In the genomic region with DNA sequence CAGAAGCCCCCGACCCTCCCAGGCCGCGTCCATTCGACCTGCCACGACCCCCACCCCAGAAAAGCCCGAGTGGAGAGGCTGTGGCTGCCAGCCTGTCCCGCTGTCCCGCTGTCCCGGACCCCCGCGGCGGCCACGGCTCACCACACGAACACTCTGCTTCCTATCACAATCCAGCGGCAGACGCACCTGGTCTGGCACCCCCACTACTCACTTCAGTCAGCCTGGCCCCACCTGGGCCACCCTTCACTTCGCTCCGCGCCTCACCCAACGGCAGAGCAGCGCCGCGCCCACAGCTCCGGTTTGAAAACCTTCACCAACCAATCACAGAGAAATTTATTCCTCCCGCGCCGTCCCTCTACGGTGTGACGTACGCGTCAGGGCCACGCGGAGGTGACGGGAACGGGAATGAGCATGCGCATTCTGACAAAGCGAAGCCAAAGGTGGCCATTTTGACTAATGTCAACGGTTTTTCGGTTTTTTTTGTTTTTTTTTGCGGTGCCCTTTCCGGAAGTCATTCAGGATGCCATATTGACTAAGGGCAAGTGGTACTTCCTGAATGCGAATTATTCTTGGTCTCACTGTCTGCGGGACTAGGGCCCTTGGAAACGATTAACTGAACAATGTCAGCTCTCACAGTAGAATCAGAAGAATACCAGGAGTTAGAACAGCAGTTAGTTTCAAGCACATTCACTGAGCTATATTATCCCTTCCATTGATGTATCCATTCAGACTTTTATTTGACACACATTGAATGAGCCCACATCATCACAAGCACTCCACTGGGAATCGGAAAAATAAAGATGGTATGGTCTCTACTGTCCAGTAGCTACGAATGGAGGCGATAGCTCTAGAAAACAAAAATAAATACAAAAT, we compare ENCODE assay signal across 1 cellular context.
TF ChIP-seq lines count a peak whose summit lies in the region.

Gene RACGAP1 (minus strand): TSS at position 308 of the 873 bp plus-strand sequence. CDS start 8,779 bp downstream, outside the sequence.

TF ChIP-seq in HEK293, 187 proteins besides CTCF, POLR2A, EP300 and RAD21 (continued from another document):
- TF ChIP-seq, protein P1, sequence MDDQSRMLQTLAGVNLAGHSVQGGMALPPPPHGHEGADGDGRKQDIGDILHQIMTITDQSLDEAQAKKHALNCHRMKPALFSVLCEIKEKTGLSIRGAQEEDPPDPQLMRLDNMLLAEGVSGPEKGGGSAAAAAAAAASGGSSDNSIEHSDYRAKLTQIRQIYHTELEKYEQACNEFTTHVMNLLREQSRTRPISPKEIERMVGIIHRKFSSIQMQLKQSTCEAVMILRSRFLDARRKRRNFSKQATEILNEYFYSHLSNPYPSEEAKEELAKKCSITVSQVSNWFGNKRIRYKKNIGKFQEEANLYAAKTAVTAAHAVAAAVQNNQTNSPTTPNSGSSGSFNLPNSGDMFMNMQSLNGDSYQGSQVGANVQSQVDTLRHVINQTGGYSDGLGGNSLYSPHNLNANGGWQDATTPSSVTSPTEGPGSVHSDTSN (CRISPR knock-in tag; IDR thresholded peaks at IDR 0.05), result 0 out of 2 replicates have a peak, but pooled peaks have one; percentile 40
- no peak for TF ChIP-seq MYNN (tag by site-specific recombination; IDR thresholded peaks at IDR 0.05; ENCODE audit: borderline replicate concordance)
- 0 out of 2 replicates have a peak, but pooled peaks have one; percentile 26 for TF ChIP-seq ZNF558 (tag by site-specific recombination; IDR thresholded peaks at IDR 0.05)
- TF ChIP-seq, protein P2, sequence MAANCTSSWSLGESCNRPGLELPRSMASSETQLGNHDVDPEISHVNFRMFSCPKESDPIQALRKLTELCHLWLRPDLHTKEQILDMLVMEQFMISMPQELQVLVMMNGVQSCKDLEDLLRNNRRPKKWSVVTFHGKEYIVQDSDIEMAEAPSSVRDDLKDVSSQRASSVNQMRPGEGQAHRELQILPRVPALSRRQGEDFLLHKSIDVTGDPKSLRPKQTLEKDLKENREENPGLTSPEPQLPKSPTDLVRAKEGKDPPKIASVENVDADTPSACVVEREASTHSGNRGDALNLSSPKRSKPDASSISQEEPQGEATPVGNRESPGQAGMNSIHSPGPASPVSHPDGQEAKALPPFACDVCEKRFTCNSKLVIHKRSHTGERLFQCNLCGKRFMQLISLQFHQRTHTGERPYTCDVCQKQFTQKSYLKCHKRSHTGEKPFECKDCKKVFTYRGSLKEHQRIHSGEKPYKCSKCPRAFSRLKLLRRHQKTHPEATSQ (tag by site-specific recombination; IDR thresholded peaks at IDR 0.05), result no peak
- peak; percentile 87 for TF ChIP-seq ATF2 (tag by site-specific recombination; IDR thresholded peaks at IDR 0.05; ENCODE audit: low read depth)
- peak; percentile 97 for TF ChIP-seq KLF7 (tag by site-specific recombination; IDR thresholded peaks at IDR 0.05; ENCODE audit: borderline replicate concordance)
- peak; percentile 53; the same call in 1 of the 2 replicates for TF ChIP-seq KLF10 (tag by site-specific recombination; IDR thresholded peaks at IDR 0.05)
- no peak for TF ChIP-seq ZNF658 (tag by site-specific recombination; IDR thresholded peaks at IDR 0.05)
- 0 out of 2 replicates have a peak, but pooled peaks have one; percentile 9 for TF ChIP-seq ZNF664 (tag by site-specific recombination; IDR thresholded peaks at IDR 0.05)
- peak; percentile 80 for TF ChIP-seq GLIS1 (tag by site-specific recombination; IDR thresholded peaks at IDR 0.05)
- peak; percentile 97 for TF ChIP-seq ZNF518A (tag by site-specific recombination; conservative IDR thresholded peaks at IDR 0.05; ENCODE audit: low read depth)
- TF ChIP-seq ZNF169 (tag by site-specific recombination; IDR thresholded peaks at IDR 0.05), result no peak
- TF ChIP-seq ZBTB8A (tag by site-specific recombination; IDR thresholded peaks at IDR 0.05), result peak; percentile 84
- TF ChIP-seq ZIC2 (tag by site-specific recombination; IDR thresholded peaks at IDR 0.05), result peak; percentile 65; the same call in 1 of the 2 replicates
- TF ChIP-seq ZBTB17 (tag by site-specific recombination; IDR thresholded peaks at IDR 0.05), result peak; percentile 89
- TF ChIP-seq, protein P3, sequence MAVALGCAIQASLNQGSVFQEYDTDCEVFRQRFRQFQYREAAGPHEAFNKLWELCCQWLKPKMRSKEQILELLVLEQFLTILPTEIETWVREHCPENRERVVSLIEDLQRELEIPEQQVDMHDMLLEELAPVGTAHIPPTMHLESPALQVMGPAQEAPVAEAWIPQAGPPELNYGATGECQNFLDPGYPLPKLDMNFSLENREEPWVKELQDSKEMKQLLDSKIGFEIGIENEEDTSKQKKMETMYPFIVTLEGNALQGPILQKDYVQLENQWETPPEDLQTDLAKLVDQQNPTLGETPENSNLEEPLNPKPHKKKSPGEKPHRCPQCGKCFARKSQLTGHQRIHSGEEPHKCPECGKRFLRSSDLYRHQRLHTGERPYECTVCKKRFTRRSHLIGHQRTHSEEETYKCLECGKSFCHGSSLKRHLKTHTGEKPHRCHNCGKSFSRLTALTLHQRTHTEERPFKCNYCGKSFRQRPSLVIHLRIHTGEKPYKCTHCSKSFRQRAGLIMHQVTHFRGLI (tag by site-specific recombination; IDR thresholded peaks at IDR 0.05), result peak; percentile 59
- peak; percentile 71 for TF ChIP-seq KLF1 (tag by site-specific recombination; IDR thresholded peaks at IDR 0.05)
- peak; percentile 24; the same call in 1 of the 2 replicates for TF ChIP-seq WT1 (tag by site-specific recombination; IDR thresholded peaks at IDR 0.05)
- peak; percentile 99 for TF ChIP-seq YY1 (tag by site-specific recombination; IDR thresholded peaks at IDR 0.05)
- TF ChIP-seq ZNF366 (tag by site-specific recombination; conservative IDR thresholded peaks at IDR 0.05), result peak; percentile 76
- peak; percentile 82 for TF ChIP-seq ZFHX2 (tag by site-specific recombination; conservative IDR thresholded peaks at IDR 0.05)
- TF ChIP-seq TRIM28 (IDR thresholded peaks at IDR 0.05; ENCODE audit: borderline replicate concordance, low read length), result no peak
- TF ChIP-seq ZNF2 (tag by site-specific recombination; IDR thresholded peaks at IDR 0.05), result peak; percentile 76; the same call in 1 of the 2 replicates
- peak; percentile 94 for TF ChIP-seq SP3 (tag by site-specific recombination; IDR thresholded peaks at IDR 0.05)
- peak; percentile 41; the same call in 1 of the 2 replicates for TF ChIP-seq ZNF394 (tag by site-specific recombination; IDR thresholded peaks at IDR 0.05; ENCODE audit: borderline replicate concordance)
- TF ChIP-seq ZNF580 (tag by site-specific recombination; IDR thresholded peaks at IDR 0.05), result peak; percentile 97
- no peak for TF ChIP-seq RBAK (tag by site-specific recombination; IDR thresholded peaks at IDR 0.05)
- TF ChIP-seq PRDM4 (tag by site-specific recombination; IDR thresholded peaks at IDR 0.05), result peak; percentile 26; the same call in 1 of the 2 replicates
- peak; percentile 95 for TF ChIP-seq KLF8 (tag by site-specific recombination; IDR thresholded peaks at IDR 0.05)
- peak; percentile 18; the same call in 1 of the 2 replicates for TF ChIP-seq ZNF341 (tag by site-specific recombination; IDR thresholded peaks at IDR 0.05; ENCODE audit: low read depth)
- TF ChIP-seq BCL6B (tag by site-specific recombination; IDR thresholded peaks at IDR 0.05), result no peak
- peak; percentile 96 for TF ChIP-seq ZXDB (tag by site-specific recombination; IDR thresholded peaks at IDR 0.05)
